Comparison of ENCODE assay signal across 8 cellular contexts in the genomic region with DNA sequence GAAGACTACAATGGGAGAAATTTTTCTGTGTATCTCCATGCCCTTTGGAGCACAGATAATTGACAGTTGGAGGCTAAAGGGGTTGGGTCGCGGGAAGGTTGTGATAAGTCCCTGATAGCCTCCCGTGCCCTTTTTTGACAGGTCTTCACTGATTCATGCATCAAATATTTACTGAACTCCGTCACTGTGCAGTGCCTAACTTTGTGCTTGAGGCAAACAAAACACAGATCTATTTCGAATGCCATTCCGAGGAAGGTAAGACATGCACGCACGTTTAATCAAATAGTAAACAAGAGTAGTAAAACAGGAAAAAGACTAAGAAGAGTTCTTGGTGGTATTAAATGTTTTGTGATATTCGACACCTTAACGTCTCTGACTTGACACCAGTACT. TPM values are rescaled to one million over a fixed set of nuclear protein-coding genes. Genes with fewer than 3 reads are reported as not detected.
DNase-seq lines count a peak whose midpoint lies in the region; ATAC-seq, FAIRE-seq and TF ChIP-seq lines count a peak whose summit lies in the region.

No MANE protein-coding gene starts in this region.

- H3K4me3 ChIP-seq in AG10803 (ENCODE audit: low read length), result peak overlapping the region; percentile 100
- H3K4me3 ChIP-seq in HL-60 (replicated peaks; ENCODE audit: insufficient read depth, low read length), result peak overlapping the region; percentile 98
- peak overlapping the region; percentile 98 for H3K4me3 ChIP-seq in astrocyte (ENCODE audit: insufficient read depth, low read depth, low read length)
- peak overlapping the region; percentile 87 for H3K4me3 ChIP-seq in lower lobe of right lung

- peaks cover 42% of the 10 kb centered on the region for H3K79me2 ChIP-seq in astrocyte (ENCODE audit: insufficient read depth, low read length)

- no peaks in the 10 kb centered on the region for H3K27me3 ChIP-seq in HL-60 (ENCODE audit: insufficient read depth, poor library complexity, severe bottlenecking)
- no peaks in the 10 kb centered on the region for H3K27me3 ChIP-seq in astrocyte (ENCODE audit: insufficient read depth, low read length)
- no peaks in the 10 kb centered on the region for H3K27me3 ChIP-seq in lower lobe of right lung (ENCODE audit: low read depth)

- peak overlapping the region; percentile 100 for H3K27ac Mint-ChIP-seq in astrocyte (ENCODE audit: unreplicated experiment)

- peak overlapping the region; percentile 100 for H3K9ac ChIP-seq in astrocyte (ENCODE audit: low read length)

- H3K9me3 Mint-ChIP-seq in astrocyte (ENCODE audit: unreplicated experiment), result no peaks in the 10 kb centered on the region

- no peaks in the 10 kb centered on the region for H3K27me3 Mint-ChIP-seq in astrocyte (ENCODE audit: low read depth, unreplicated experiment)

- H3K36me3 ChIP-seq in astrocyte (ENCODE audit: insufficient read depth, low read length), result peaks cover 8% of the 10 kb centered on the region
- peaks cover 8% of the 10 kb centered on the region for H3K36me3 ChIP-seq in lower lobe of right lung

- H2AFZ ChIP-seq in astrocyte (ENCODE audit: low read depth, low read length), result peak overlapping the region; percentile 72

- H3K9me3 ChIP-seq in astrocyte (ENCODE audit: insufficient read depth, low read depth, low read length) (no peaks in the 10 kb centered on the region), lower lobe of right lung (no peaks in the 10 kb centered on the region)

- ATAC-seq in lower lobe of right lung (no peak), HG02938 (IDR thresholded peaks at IDR 0.05; ENCODE audit: unreplicated experiment) (no peak), HG02623 (IDR thresholded peaks at IDR 0.05; ENCODE audit: unreplicated experiment) (no peak)

- peaks cover 2% of the 10 kb centered on the region for H3K36me3 Mint-ChIP-seq in astrocyte (ENCODE audit: low read depth, unreplicated experiment)

- H3K4me1 ChIP-seq in astrocyte (ENCODE audit: insufficient read depth, low read length) (peaks cover 24% of the 10 kb centered on the region), lower lobe of right lung (peaks cover 44% of the 10 kb centered on the region)

- no peak for DNase-seq in AG10803 (ENCODE audit: low read depth)
- no peak for DNase-seq in HL-60 (ENCODE audit: low read depth in 1 of 2, low spot score in 1 of 2)
- DNase-seq in astrocyte (ENCODE audit: low read depth), result no peak
- no peak for DNase-seq in lower lobe of right lung
- no peak for DNase-seq in AG08396 (ENCODE audit: low spot score)
- no peak for DNase-seq in NK-92 treated with Interleukin-12 subunit alpha and Interleukin-12 subunit beta, amount 100 ng/mL, for 24 hours (lab: John Stamatoyannopoulos, UW)

- H3K4me1 Mint-ChIP-seq in astrocyte (ENCODE audit: low read depth, unreplicated experiment), result peaks cover 19% of the 10 kb centered on the region

- FAIRE-seq in astrocyte (lab: Jason Lieb, UNC), result no peak

- H4K20me1 ChIP-seq in astrocyte (ENCODE audit: insufficient read depth, low read length), result peaks cover 32% of the 10 kb centered on the region

- TF ChIP-seq CTCF in AG10803 (conservative IDR thresholded peaks at IDR 0.05; ENCODE audit: low read length), result no peak
- no peak for TF ChIP-seq CTCF in HL-60 (IDR thresholded peaks at IDR 0.05; ENCODE audit: insufficient read depth, low read length)
- no peak for TF ChIP-seq CTCF in astrocyte (IDR thresholded peaks at IDR 0.05; ENCODE audit: insufficient read depth, low read depth, low read length)
- TF ChIP-seq CTCF in lower lobe of right lung (IDR thresholded peaks at IDR 0.05), result no peak

- H3K27ac ChIP-seq in HL-60 (replicated peaks) (peak overlapping the region; percentile 81), astrocyte (ENCODE audit: low read depth, low read length) (peak overlapping the region; percentile 97), lower lobe of right lung (peak overlapping the region; percentile 88)

- peak overlapping the region; percentile 95 for H3K4me2 ChIP-seq in astrocyte (ENCODE audit: low read length)

- peak overlapping the region; percentile 99 for H3K4me3 Mint-ChIP-seq in astrocyte (ENCODE audit: unreplicated experiment)

- intact Hi-C loops in lower lobe of right lung (cut with DNase I), result no loop called here

RNA-seq across cellular contexts. Expression of a gene that starts 0.5 kb away (rescaled TPM):
- 104 and 121 TPM in 2 replicates for total RNA-seq in astrocyte
- total RNA-seq in lower lobe of right lung, result 47.9 TPM

RNA-seq across cellular contexts. Expression of a gene that starts 7.9 kb away (rescaled TPM):
- total RNA-seq in astrocyte (59.0 and 62.2 TPM in 2 replicates), lower lobe of right lung (45.3 TPM)

RNA-seq across cellular contexts. Expression of a gene that starts 22.1 kb away (rescaled TPM):
- total RNA-seq in astrocyte, result 1.4 TPM in 1 of 2 replicates, not detected in the other
- 2.1 TPM for total RNA-seq in lower lobe of right lung

RNA-seq across cellular contexts. Expression of a gene that starts 31.9 kb away (rescaled TPM):
- 64.3 and 66.5 TPM in 2 replicates for total RNA-seq in astrocyte
- total RNA-seq in lower lobe of right lung, result 38.4 TPM

RNA-seq across cellular contexts. Expression of a gene that starts 32.2 kb away (rescaled TPM):
- total RNA-seq in astrocyte, result 9.5 and 9.9 TPM in 2 replicates
- 6.5 TPM for total RNA-seq in lower lobe of right lung
